8 cellular contexts compared by ENCODE assay signal in genomic region chr19:11374449-11375142, GRCh38. TPM values are rescaled to one million over a fixed set of nuclear protein-coding genes. Genes with fewer than 3 reads are reported as not detected.
DNase-seq lines count a peak whose midpoint lies in the region; ATAC-seq and TF ChIP-seq lines count a peak whose summit lies in the region.

Gene SWSAP1, plus strand, starts transcription at chr19:11374666. Its CDS starts 15 bp downstream, at chr19:11374681.

- no peaks in the 10 kb centered on the region for H3K36me3 ChIP-seq in KMS-11 (ENCODE audit: insufficient read depth)

- H3K4me3 Mint-ChIP-seq in activated T-cell treated with anti-CD3 and anti-CD28 coated beads, Interleukin-2, amount 50 U/mL, for 72 hours: peak within 1 kb of the TSS in 1 of 2 donors; percentile 36

- DNase-seq in DMS79 treated with DMSO at 0.1 percent for 48 hours (lab: John Stamatoyannopoulos, UW) (peak; percentile 100), fibroblast of gingiva (ENCODE audit: low read depth) (peak; percentile 99), myocyte (ENCODE audit: low read depth) (peak; percentile 100)
- DNase-seq in activated T-cell treated with anti-CD3 and anti-CD28 coated beads, Interleukin-2, amount 50 U/mL, for 72 hours: peak; percentile 96 to 98
- peak; percentile 95 to 97 for DNase-seq in stimulated activated CD8-positive, alpha-beta memory T cell treated with anti-CD3 and anti-CD28 coated beads, Interleukin-7, amount 100 ng/mL, for 4 hours (ENCODE audit: low read depth in 2 of 2)

- no peaks in the 10 kb centered on the region for H3K27me3 Mint-ChIP-seq in activated T-cell treated with anti-CD3 and anti-CD28 coated beads, Interleukin-2, amount 50 U/mL, for 72 hours (ENCODE audit: low read depth)

- H3K27me3 ChIP-seq in KMS-11 (ENCODE audit: insufficient read depth, low read depth): no peaks in the 10 kb centered on the region

- H3K4me3 ChIP-seq in KMS-11 (IDR thresholded peaks at IDR 0.05; ENCODE audit: insufficient read depth, low read depth, low read length): no peak within 1 kb of the TSS

- H4K20me1 ChIP-seq in KMS-11 (ENCODE audit: insufficient read depth): no peaks in the 10 kb centered on the region

- no peak for TF ChIP-seq CTCF in KMS-11 (conservative IDR thresholded peaks at IDR 0.05; ENCODE audit: low read depth, low read length)

- ATAC-seq in GM21786 (IDR thresholded peaks at IDR 0.05; ENCODE audit: unreplicated experiment): peak; percentile 91
- ATAC-seq in activated T-cell treated with anti-CD3 and anti-CD28 coated beads, Interleukin-2, amount 50 U/mL, for 72 hours (replicated peaks in 1 of 2): peak; percentile 91

- H3K27ac Mint-ChIP-seq in activated T-cell treated with anti-CD3 and anti-CD28 coated beads, Interleukin-2, amount 50 U/mL, for 72 hours: no peak within 1 kb of the TSS

- peak within 1 kb of the TSS; percentile 79 for H3K4me2 ChIP-seq in KMS-11

- H3K27ac ChIP-seq in KMS-11: peak within 1 kb of the TSS; percentile 70

- peak within 1 kb of the TSS; percentile 58 for H2AFZ ChIP-seq in KMS-11 (ENCODE audit: low read depth)

- peaks cover 21% of the 10 kb centered on the region for H3K4me1 ChIP-seq in KMS-11 (ENCODE audit: low read depth, poor library complexity, severe bottlenecking)

- peak within 1 kb of the TSS; percentile 76 for H3K9ac ChIP-seq in KMS-11

- H3K9me3 Mint-ChIP-seq in activated T-cell treated with anti-CD3 and anti-CD28 coated beads, Interleukin-2, amount 50 U/mL, for 72 hours: peaks cover 0 to 2% of the 10 kb centered on the region in 2 donors

- H3K79me2 ChIP-seq in KMS-11 (ENCODE audit: insufficient read depth, low read depth): no peaks in the 10 kb centered on the region

- H3K4me1 Mint-ChIP-seq in activated T-cell treated with anti-CD3 and anti-CD28 coated beads, Interleukin-2, amount 50 U/mL, for 72 hours (ENCODE audit: low read depth): peaks cover 45% of the 10 kb centered on the region

- H3K36me3 Mint-ChIP-seq in activated T-cell treated with anti-CD3 and anti-CD28 coated beads, Interleukin-2, amount 50 U/mL, for 72 hours (ENCODE audit: insufficient read depth in 2 of 2): peaks cover 5 to 14% of the 10 kb centered on the region in 2 donors

TF ChIP-seq in PFSK-1, 5 proteins besides CTCF, POLR2A, EP300 and RAD21:
- TF ChIP-seq POLR2AphosphoS5 (IDR thresholded peaks at IDR 0.05; ENCODE audit: low read depth, low read length): peak; percentile 75
- peak; percentile 46 for TF ChIP-seq FOXP2 (optimal IDR thresholded peaks at IDR 0.05; ENCODE audit: borderline replicate concordance, extremely low read depth, extremely low read length, insufficient read depth)
- TF ChIP-seq REST (IDR thresholded peaks at IDR 0.05; ENCODE audit: insufficient read depth in 1 of 2, low read depth in 2 of 2, low read length in 2 of 2): no peak
TF ChIP-seq in PFSK-1: peak in this region for 2.

RNA-seq across cellular contexts. Expression of gene SWSAP1, which starts in this region (rescaled TPM):
- 3.4 TPM for polyA plus RNA-seq in PFSK-1 (2012; ENCODE audit: insufficient read length, low read depth)
- 1 to 10 TPM; 1.9 to 2.6 TPM for total RNA-seq in activated T-cell treated with anti-CD3 and anti-CD28 coated beads, Interleukin-2, amount 50 U/mL, for 72 hours
- 0.86 and 1.7 TPM in 2 replicates for total RNA-seq in myocyte
- polyA plus RNA-seq in myocyte (2012): 1.3 TPM
